ENCODE assay signal across 14 cellular contexts in the genomic region with DNA sequence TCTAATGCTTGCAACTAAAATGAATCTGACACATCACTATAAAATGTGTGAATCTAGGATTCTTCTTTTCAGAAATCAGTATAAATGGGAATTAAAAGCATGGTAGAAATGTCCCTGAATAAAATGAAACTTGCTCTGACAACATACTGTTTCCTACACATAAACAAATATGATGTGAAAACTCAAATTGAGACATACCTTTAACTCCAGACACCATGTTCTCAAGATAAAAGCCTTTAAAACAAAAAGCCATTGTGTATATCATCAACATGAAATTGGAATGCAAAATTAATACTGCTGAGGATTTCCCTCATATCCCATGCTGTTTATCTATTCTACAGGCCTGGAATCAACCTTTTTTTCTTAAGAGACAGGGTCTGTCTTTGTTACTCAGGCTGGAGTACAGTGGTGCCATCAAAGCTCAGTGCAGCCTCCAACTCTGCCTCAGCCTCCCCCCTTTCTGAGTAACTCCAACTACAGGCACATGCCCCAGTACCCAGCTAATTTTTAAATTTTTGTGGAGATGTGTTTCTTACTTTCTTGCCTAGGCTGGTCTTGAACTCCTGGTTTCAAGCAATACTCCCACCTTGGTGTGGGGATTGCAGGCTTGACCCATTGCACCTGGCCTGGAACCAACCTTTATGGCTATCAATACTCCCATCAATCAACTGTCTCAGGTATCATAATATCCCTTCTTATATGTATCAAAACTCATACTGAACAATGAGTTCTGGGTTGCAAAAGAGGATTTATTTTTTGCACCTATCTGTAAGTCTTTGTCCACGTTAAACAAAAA. TPM values are rescaled to one million over a fixed set of nuclear protein-coding genes. Genes with fewer than 3 reads are reported as not detected.
DNase-seq lines count a peak whose midpoint lies in the region; ATAC-seq and TF ChIP-seq lines count a peak whose summit lies in the region.
"Had no signal": no experiment of that assay in that cellular context is flagged by ENCODE, and none has a peak within 500 bp of the region (broad histone marks: within the 10 kb centered on the region; RNA-seq: fewer than 3 reads in every experiment).

No MANE protein-coding gene starts in this region.

- no peaks in the 10 kb centered on the region for H3K9me3 ChIP-seq in CD4-positive, alpha-beta memory T cell (ENCODE audit: control insufficient read depth in 1 of 2, low read length in 2 of 2)

- no TSS peak for BruUV-seq in Calu3 (replicated peaks; lab: Mats Ljungman, UMichigan)

- no peak overlapping the region for H3K4me3 ChIP-seq in CD4-positive, alpha-beta memory T cell (ENCODE audit: low read length in 2 of 2)

- no peak for TF ChIP-seq CTCF in 22Rv1 (IDR thresholded peaks at IDR 0.05)
- no peak for TF ChIP-seq CTCF in Calu3 (IDR thresholded peaks at IDR 0.05; ENCODE audit: unreplicated experiment)

- H3K27ac Mint-ChIP-seq in CD4-positive, alpha-beta memory T cell: peak overlapping the region; percentile 48 to 99 (median 68)
- H3K27ac Mint-ChIP-seq in T-cell (peak overlapping the region; percentile 44 to 61), Calu3 (ENCODE audit: unreplicated experiment) (no peak overlapping the region)
- H3K27ac Mint-ChIP-seq: nephron had no signal

- no peaks in the 10 kb centered on the region for H3K27me3 ChIP-seq in CD4-positive, alpha-beta memory T cell (ENCODE audit: insufficient read depth, low read length)

- POLR2A ChIA-PET in CD4-positive, alpha-beta memory T cell (lab: Charles Lee; ENCODE audit: partially characterized antibody): interaction anchor here (0.8 to 8.2 kb wide), 3 partner anchors 7 to 61 kb away, joined by 3 to 115 read pairs (median 3); no protein-coding TSS in a partner anchor
- POLR2A ChIA-PET in T-cell (lab: Charles Lee): no interaction called here

- no peak for ATAC-seq in T-cell (replicated peaks in 1 of 4)

- H3K36me3 Mint-ChIP-seq in CD4-positive, alpha-beta memory T cell: peaks cover 61 to 92% of the 10 kb centered on the region in 2 donors
- peaks cover 80% of the 10 kb centered on the region for H3K36me3 Mint-ChIP-seq in T-cell
- peaks cover 83% of the 10 kb centered on the region for H3K36me3 Mint-ChIP-seq in Calu3 (ENCODE audit: insufficient read depth, unreplicated experiment)

- peak overlapping the region in 5 of 8 donors; percentile 4 to 59 (median 16) for H3K4me3 Mint-ChIP-seq in CD4-positive, alpha-beta memory T cell
- H3K4me3 Mint-ChIP-seq in T-cell (no peak overlapping the region), Calu3 (ENCODE audit: low read depth, unreplicated experiment) (no peak overlapping the region)
- H3K4me3 Mint-ChIP-seq: nephron had no signal

- CTCF ChIA-PET in CD4-positive, alpha-beta memory T cell (lab: Charles Lee; ENCODE audit: partially characterized antibody): no interaction called here
- CTCF ChIA-PET in T-cell (lab: Charles Lee): interaction anchor here in 1 of 2 donors (0.6 kb wide), 1 partner anchor 13 kb away, joined by 4 read pairs; no protein-coding TSS in a partner anchor
- CTCF ChIA-PET in Calu3 (lab: Charles Lee): no interaction called here

- H3K36me3 ChIP-seq in CD4-positive, alpha-beta memory T cell (ENCODE audit: insufficient read depth, low read length): peaks cover 79% of the 10 kb centered on the region

- peaks cover 49 to 77% (median 57%) of the 10 kb centered on the region in 4 donors for H3K4me1 Mint-ChIP-seq in CD4-positive, alpha-beta memory T cell
- H3K4me1 Mint-ChIP-seq in T-cell (peaks cover 47 to 68% (median 65%) of the 10 kb centered on the region in 3 donors), Calu3 (ENCODE audit: low read depth, unreplicated experiment) (peaks cover 13% of the 10 kb centered on the region)

- H3K9me3 Mint-ChIP-seq in CD4-positive, alpha-beta memory T cell: no peaks in the 10 kb centered on the region
- H3K9me3 Mint-ChIP-seq in T-cell (no peaks in the 10 kb centered on the region), Calu3 (ENCODE audit: low read depth, unreplicated experiment) (no peaks in the 10 kb centered on the region)
- H3K9me3 Mint-ChIP-seq: nephron had no signal

- peak overlapping the region; percentile 8; the same call in 1 of the 2 replicates for H3K27ac ChIP-seq in 22Rv1
- H3K27ac ChIP-seq in CD4-positive, alpha-beta memory T cell (ENCODE audit: low read depth, low read length): peak overlapping the region; percentile 27
- peak overlapping the region; percentile 95 for H3K27ac ChIP-seq in epithelial cell of prostate

- no peak for DNase-seq in CD4-positive, alpha-beta memory T cell
- DNase-seq in T-cell: no peak
- no peak for DNase-seq in epithelial cell of prostate (ENCODE audit: low read depth, low spot score)
- no peak for DNase-seq in activated gamma-delta T cell treated with Interleukin-2 at 50 U/mL for 16 hours
- no peak for DNase-seq in kidney tubule cell (ENCODE audit: low spot score)
- no peak for DNase-seq in T1000 (lab: John Stamatoyannopoulos, UW)
- DNase-seq in Calu3: no peak
- DNase-seq: COR-L47; islet precursor cell; NCI-H2081; stimulated activated CD4-positive, alpha-beta T cell treated with anti-CD3 and anti-CD28 coated beads, Interleukin-12 subunit alpha, Interleukin-12 subunit beta, amount 100 ng/mL, for 4 hours; T-helper 9 cell had no signal

- no peaks in the 10 kb centered on the region for H3K27me3 Mint-ChIP-seq in CD4-positive, alpha-beta memory T cell
- H3K27me3 Mint-ChIP-seq in T-cell (no peaks in the 10 kb centered on the region), Calu3 (ENCODE audit: unreplicated experiment) (no peaks in the 10 kb centered on the region)

- intact Hi-C loops in CD4-positive, alpha-beta memory T cell (cut with micrococcal nuclease): no loop called here
- intact Hi-C loops in Calu3 (cut with micrococcal nuclease; ENCODE audit: unreplicated experiment): no loop called here

- peaks cover 73% of the 10 kb centered on the region for H3K4me1 ChIP-seq in CD4-positive, alpha-beta memory T cell (ENCODE audit: insufficient read depth, low read length)

RNA-seq across cellular contexts. Expression of a gene that starts 6.7 kb away (rescaled TPM):
- total RNA-seq in CD4-positive, alpha-beta memory T cell: 100 to 1,000 TPM; 198 to 199 TPM
- polyA plus RNA-seq in CD4-positive, alpha-beta memory T cell: 10 to 100 TPM; 17.4 to 29.8 TPM
- total RNA-seq in T-cell (100 to 1,000 TPM; 130 to 177 (median 152) TPM), Calu3 (2022) (98.9 and 107 TPM in 2 replicates)

RNA-seq across cellular contexts. Expression of a gene that starts 6.8 kb away (rescaled TPM):
- 10 to 100 TPM; 31.2 to 36.4 TPM for total RNA-seq in CD4-positive, alpha-beta memory T cell
- 10 to 100 TPM; 13.0 to 17.4 TPM for polyA plus RNA-seq in CD4-positive, alpha-beta memory T cell
- 10 to 100 TPM; 15.3 to 30.8 (median 27.4) TPM for total RNA-seq in T-cell
- total RNA-seq in Calu3 (2022): 14.7 and 17.1 TPM in 2 replicates

RNA-seq across cellular contexts. Expression of a gene that starts 49.5 kb away (rescaled TPM):
- 10 to 100 TPM; 73.2 to 78.5 TPM for total RNA-seq in CD4-positive, alpha-beta memory T cell
- 10 to 100 TPM; 11.3 to 30.8 TPM for polyA plus RNA-seq in CD4-positive, alpha-beta memory T cell
- total RNA-seq in T-cell (10 to 100 TPM; 64.1 to 71.7 (median 67.1) TPM), Calu3 (2022) (24.6 and 27.5 TPM in 2 replicates)

Comparison
In these comparisons a context has a peak if more than half of its experiments do, and no peak if none do; other contexts are left out.
1. H3K27ac ChIP-seq: peak in every context shown above with its lines; median percentile 95 in epithelial cell of prostate; 27 in CD4-positive, alpha-beta memory T cell; 8 in 22Rv1.
2. H3K4me3 Mint-ChIP-seq: peak in CD4-positive, alpha-beta memory T cell (5 of 8); none in T-cell (0 of 3) and Calu3 (single experiment).